In the genomic region with DNA sequence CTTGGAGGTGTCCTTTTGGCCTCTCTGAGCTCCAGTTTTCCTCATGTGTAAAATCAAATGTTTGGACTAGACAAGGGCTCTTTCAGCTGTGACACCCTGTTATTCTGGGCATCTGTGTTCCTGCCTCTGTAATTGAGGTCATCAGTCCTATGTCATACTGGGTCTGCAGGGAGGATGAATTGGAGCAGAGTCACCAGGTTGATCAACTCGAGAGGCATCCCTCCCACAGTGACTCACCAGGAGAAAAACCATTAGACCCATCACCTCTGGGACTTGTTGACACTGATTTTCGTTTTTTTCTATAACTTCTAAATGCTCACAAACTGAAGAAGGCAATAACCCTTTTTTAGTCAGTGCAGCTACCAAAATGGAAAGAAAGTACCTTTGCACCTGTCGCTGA, we compare ENCODE assay signal across 16 cellular contexts.
DNase-seq lines count a peak whose midpoint lies in the region; ATAC-seq, FAIRE-seq and TF ChIP-seq lines count a peak whose summit lies in the region.
"Had no signal": no experiment of that assay in that cellular context is flagged by ENCODE, and none has a peak within 500 bp of the region (broad histone marks: within the 10 kb centered on the region; RNA-seq: fewer than 3 reads in every experiment).

No MANE protein-coding gene starts in this region.

- H3K4me1 ChIP-seq in RWPE2 (ENCODE audit: insufficient read depth, poor library complexity, severe bottlenecking): no peaks in the 10 kb centered on the region
- H3K4me1 ChIP-seq: thyroid gland had no signal

- H3K27ac ChIP-seq in RWPE2 (ENCODE audit: poor library complexity, severe bottlenecking): no peak overlapping the region
- H3K27ac ChIP-seq: thyroid gland had no signal

- no peak overlapping the region for H3K4me3 ChIP-seq in RWPE2 (ENCODE audit: severe bottlenecking)
- H3K4me3 ChIP-seq in fibroblast of villous mesenchyme (ENCODE audit: low read depth, low read length): no peak overlapping the region
- H3K4me3 ChIP-seq: thyroid gland had no signal

- TF ChIP-seq CTCF in RWPE2 (IDR thresholded peaks at IDR 0.05; ENCODE audit: poor library complexity, severe bottlenecking): no peak
- no peak for TF ChIP-seq CTCF in fibroblast of villous mesenchyme (IDR thresholded peaks at IDR 0.05; ENCODE audit: insufficient read depth, low read depth, low read length)

- H3K9me3 ChIP-seq in RWPE2 (ENCODE audit: severe bottlenecking): no peaks in the 10 kb centered on the region
- H3K9me3 ChIP-seq: thyroid gland had no signal

- ATAC-seq in RWPE2 (ENCODE audit: low read depth) (peak; percentile 86), GM21360 (IDR thresholded peaks at IDR 0.05; ENCODE audit: unreplicated experiment) (no peak), GM21528 (IDR thresholded peaks at IDR 0.05; ENCODE audit: low FRiP score, unreplicated experiment) (no peak)
- ATAC-seq: CD8-positive, alpha-beta T cell; left colon had no signal

- FAIRE-seq in H54 (lab: Jason Lieb, UNC) (peak; percentile 94), urothelium cell line (lab: Jason Lieb, UNC) (peak; percentile 23)
- FAIRE-seq: endometrium had no signal

- no peak for TF ChIP-seq POLR2A in H54 (IDR thresholded peaks at IDR 0.05; ENCODE audit: low read depth, low read length)

- no peaks in the 10 kb centered on the region for H3K27me3 ChIP-seq in RWPE2 (ENCODE audit: insufficient read depth, poor library complexity, severe bottlenecking)
- H3K27me3 ChIP-seq: thyroid gland had no signal

- DNase-seq in H54 (ENCODE audit: insufficient read length, low spot score) (peak; percentile 16), RWPE2 (ENCODE audit: low spot score) (no peak), fibroblast of villous mesenchyme (ENCODE audit: low read depth) (peak; percentile 60), urothelium cell line (ENCODE audit: low spot score) (peak; percentile 42), NCI-H82 treated with DMSO at 0.1 percent for 48 hours (lab: John Stamatoyannopoulos, UW; ENCODE audit: unreplicated experiment) (no peak)
- DNase-seq: activated CD8-positive, alpha-beta memory T cell treated with anti-CD3 and anti-CD28 coated beads, Interleukin-2, amount 50 U/mL, for 48 hours; CD8-positive, alpha-beta T cell; GOT3; head of caudate nucleus; left colon; NCI-H1436; stimulated activated CD4-positive, alpha-beta T cell treated with anti-CD3 and anti-CD28 coated beads, Interleukin-15, amount 100 ng/mL, for 24 hours; thyroid gland had no signal

- H3K36me3 ChIP-seq in RWPE2 (ENCODE audit: low read depth): no peaks in the 10 kb centered on the region
- H3K36me3 ChIP-seq: thyroid gland had no signal

Comparison
In these comparisons a context has a peak if more than half of its experiments do, and no peak if none do; other contexts are left out.
1. DNase-seq: peak in H54 (single experiment), fibroblast of villous mesenchyme (single experiment) and urothelium cell line (single experiment); none in RWPE2 (single experiment) and NCI-H82 treated with DMSO at 0.1 percent for 48 hours (single experiment).